In genomic region chr11:15690326-15690725, GRCh38 we compare ENCODE assay signal across 19 cellular contexts.
DNase-seq lines count a peak whose midpoint lies in the region; ATAC-seq, FAIRE-seq and TF ChIP-seq lines count a peak whose summit lies in the region.
"Had no signal": no experiment of that assay in that cellular context is flagged by ENCODE, and none has a peak within 500 bp of the region (broad histone marks: within the 10 kb centered on the region; RNA-seq: fewer than 3 reads in every experiment).

No MANE protein-coding gene starts in this region.

- peaks cover 11% of the 10 kb centered on the region for H3K9me3 Mint-ChIP-seq in neural crest cell
- peaks cover 6% of the 10 kb centered on the region for H3K9me3 Mint-ChIP-seq in activated CD4-positive, alpha-beta memory T cell treated with anti-CD3 and anti-CD28 coated beads, Interleukin-2, amount 10 ng/mL, durations not matched to agents 7 days and 5 days

- TF ChIP-seq EP300 in HepG2 (IDR thresholded peaks at IDR 0.05; ENCODE audit: low read depth in 2 of 2, low read length in 2 of 2): no peak
- no peak for TF ChIP-seq EP300 in HepG2 (CRISPR knock-in tag; IDR thresholded peaks at IDR 0.05; ENCODE audit: borderline replicate concordance)
- TF ChIP-seq EP300 in esophagus muscularis mucosa (IDR thresholded peaks at IDR 0.05): no peak

- ATAC-seq in HepG2 (no peak), right lobe of liver (no peak), HG02642 (IDR thresholded peaks at IDR 0.05; ENCODE audit: poor library complexity, unreplicated experiment) (no peak), GM21367 (IDR thresholded peaks at IDR 0.05; ENCODE audit: unreplicated experiment) (no peak)
- ATAC-seq: A549, HCT116 had no signal

- H3K27ac ChIP-seq in HepG2 (ENCODE audit: extremely low read length, insufficient read depth, low read length): no peak overlapping the region
- H3K27ac ChIP-seq in right lobe of liver: no peak overlapping the region
- H3K27ac ChIP-seq in esophagus muscularis mucosa (replicated peaks in 1 of 4): no peak overlapping the region
- H3K27ac ChIP-seq: 22Rv1, A549, BLaER1 had no signal

- no peak overlapping the region for H2AFZ ChIP-seq in HepG2 (ENCODE audit: low read length)

- intact Hi-C loops in HepG2 (cut with micrococcal nuclease; ENCODE audit: unreplicated experiment) (no loop called here), right lobe of liver (cut with DNase I) (no loop called here), esophagus muscularis mucosa (cut with DNase I) (no loop called here)

- H3K9me3 ChIP-seq in HepG2 (ENCODE audit: low read length): no peaks in the 10 kb centered on the region
- H3K9me3 ChIP-seq in right lobe of liver: no peaks in the 10 kb centered on the region
- no peaks in the 10 kb centered on the region for H3K9me3 ChIP-seq in esophagus muscularis mucosa
- H3K9me3 ChIP-seq: A549, BLaER1 had no signal

- in situ Hi-C loops in HepG2 (cut with HindIII; ENCODE audit: extremely low pct_ligation_motif_present, low pct_unique_long_range_greater_than_20kb): no loop called here

- TF ChIP-seq POLR2A in HepG2 (IDR thresholded peaks at IDR 0.05; ENCODE audit: insufficient read depth in 1 of 2, low read depth in 2 of 2, low read length in 2 of 2) (no peak), right lobe of liver (IDR thresholded peaks at IDR 0.05) (no peak), esophagus muscularis mucosa (IDR thresholded peaks at IDR 0.05; ENCODE audit: low read depth) (no peak)

- H3K4me3 Mint-ChIP-seq in neural crest cell: peak overlapping the region; percentile 18
- H3K4me3 Mint-ChIP-seq in activated CD4-positive, alpha-beta memory T cell treated with anti-CD3 and anti-CD28 coated beads, Interleukin-2, amount 10 ng/mL, durations not matched to agents 7 days and 5 days: no peak overlapping the region
- H3K4me3 Mint-ChIP-seq: CD14-positive monocyte; CD4-positive, alpha-beta memory T cell; HFFc6 had no signal

- POLR2A ChIA-PET in HepG2 (lab: Yijun Ruan, JAX): no interaction called here
- POLR2A ChIA-PET in activated CD4-positive, alpha-beta memory T cell treated with anti-CD3 and anti-CD28 coated beads, Interleukin-2, amount 10 ng/mL, durations not matched to agents 7 days and 5 days (lab: Charles Lee): no interaction called here

- no peak for TF ChIP-seq RAD21 in HepG2 (CRISPR knock-in tag; IDR thresholded peaks at IDR 0.05)

- peaks cover 4% of the 10 kb centered on the region for H3K36me3 Mint-ChIP-seq in neural crest cell (ENCODE audit: low read depth)
- H3K36me3 Mint-ChIP-seq in activated CD4-positive, alpha-beta memory T cell treated with anti-CD3 and anti-CD28 coated beads, Interleukin-2, amount 10 ng/mL, durations not matched to agents 7 days and 5 days (ENCODE audit: low read depth): no peaks in the 10 kb centered on the region
- H3K36me3 Mint-ChIP-seq: CD14-positive monocyte; CD4-positive, alpha-beta memory T cell had no signal

- FAIRE-seq in HepG2 (lab: Jason Lieb, UNC): no peak
- FAIRE-seq: A549 had no signal

- CTCF ChIA-PET in HepG2 (lab: Yijun Ruan, JAX; ENCODE audit: low intra/inter-chr PET ratio, low total read pairs): no interaction called here
- CTCF ChIA-PET in activated CD4-positive, alpha-beta memory T cell treated with anti-CD3 and anti-CD28 coated beads, Interleukin-2, amount 10 ng/mL, durations not matched to agents 7 days and 5 days (lab: Charles Lee): no interaction called here

- H3K79me2 ChIP-seq in HepG2 (ENCODE audit: insufficient read depth, low read length): no peaks in the 10 kb centered on the region

- BruUV-seq in HepG2 (replicated peaks; lab: Mats Ljungman, UMichigan): no TSS peak

- H3K27me3 Mint-ChIP-seq in neural crest cell (ENCODE audit: low read depth): no peaks in the 10 kb centered on the region
- H3K27me3 Mint-ChIP-seq in activated CD4-positive, alpha-beta memory T cell treated with anti-CD3 and anti-CD28 coated beads, Interleukin-2, amount 10 ng/mL, durations not matched to agents 7 days and 5 days: no peaks in the 10 kb centered on the region

- H3K27me3 ChIP-seq in HepG2 (ENCODE audit: control insufficient read depth in 1 of 2, insufficient read depth in 2 of 2, low read length in 2 of 2) (no peaks in the 10 kb centered on the region), right lobe of liver (no peaks in the 10 kb centered on the region), esophagus muscularis mucosa (no peaks in the 10 kb centered on the region)
- H3K27me3 ChIP-seq: BLaER1 had no signal

- TF ChIP-seq CTCF in HepG2 (CRISPR knock-in tag; IDR thresholded peaks at IDR 0.05): no peak
- TF ChIP-seq CTCF in right lobe of liver (IDR thresholded peaks at IDR 0.05): no peak
- no peak for TF ChIP-seq CTCF in esophagus muscularis mucosa (IDR thresholded peaks at IDR 0.05)
- TF ChIP-seq CTCF in neural crest cell (conservative IDR thresholded peaks at IDR 0.05): no peak

- H3K4me1 ChIP-seq in HepG2 (ENCODE audit: insufficient read depth, low read length) (no peaks in the 10 kb centered on the region), right lobe of liver (peaks cover 0 to 17% (median 6%) of the 10 kb centered on the region in 4 donors), esophagus muscularis mucosa (peaks cover 0 to 4% (median 0%) of the 10 kb centered on the region in 4 donors)
- H3K4me1 ChIP-seq: A549 had no signal

- 45% methylated on average over 3 of the region's 3 CpGs for WGBS in HepG2 (ENCODE audit: low lambda C conversion rate)
- 52% methylated on average over 3 of the region's 3 CpGs for WGBS in right lobe of liver (ENCODE audit: insufficient coverage, low coverage, low lambda C conversion rate, missing lambda C conversion rate)
- 61% methylated on average over 3 of the region's 3 CpGs for WGBS in esophagus muscularis mucosa

- H3K4me1 Mint-ChIP-seq in neural crest cell: peaks cover 41% of the 10 kb centered on the region
- no peaks in the 10 kb centered on the region for H3K4me1 Mint-ChIP-seq in activated CD4-positive, alpha-beta memory T cell treated with anti-CD3 and anti-CD28 coated beads, Interleukin-2, amount 10 ng/mL, durations not matched to agents 7 days and 5 days
- H3K4me1 Mint-ChIP-seq: CD14-positive monocyte; CD4-positive, alpha-beta memory T cell had no signal

- no peak overlapping the region for H3K9ac ChIP-seq in HepG2 (ENCODE audit: insufficient read depth, low read depth, low read length)
- H3K9ac ChIP-seq: BLaER1 had no signal

- no peak overlapping the region for H3K27ac Mint-ChIP-seq in neural crest cell (ENCODE audit: unreplicated experiment)
- no peak overlapping the region for H3K27ac Mint-ChIP-seq in activated CD4-positive, alpha-beta memory T cell treated with anti-CD3 and anti-CD28 coated beads, Interleukin-2, amount 10 ng/mL, durations not matched to agents 7 days and 5 days
- H3K27ac Mint-ChIP-seq: CD14-positive monocyte; CD4-positive, alpha-beta memory T cell; HFFc6 had no signal

- H3K4me3 ChIP-seq in HepG2 (replicated peaks in 1 of 3; ENCODE audit: insufficient read depth in 1 of 3, low read depth in 2 of 3, low read length in 3 of 3) (no peak overlapping the region), right lobe of liver (no peak overlapping the region), esophagus muscularis mucosa (no peak overlapping the region)
- H3K4me3 ChIP-seq: A549, BLaER1 had no signal

- DNase-seq in HepG2 (ENCODE audit: low spot score) (no peak), right lobe of liver (no peak), esophagus muscularis mucosa (ENCODE audit: extremely low spot score) (peak; percentile 31), neural crest cell (ENCODE audit: low read depth, low spot score) (no peak), Ammon's horn (ENCODE audit: low spot score) (no peak)
- DNase-seq in activated CD4-positive, alpha-beta memory T cell treated with anti-CD3 and anti-CD28 coated beads, Interleukin-2, amount 10 ng/mL, durations not matched to agents 7 days and 5 days: no peak
- DNase-seq: AML-193; Calu3; CD4-positive, alpha-beta memory T cell; DMS79 treated with DMSO at 0.1 percent for 48 hours; GF-D8; HFFc6 had no signal

- no peak overlapping the region for H3K4me2 ChIP-seq in HepG2 (ENCODE audit: low read depth, low read length)
- H3K4me2 ChIP-seq: A549, BLaER1 had no signal

- H4K20me1 ChIP-seq in HepG2 (ENCODE audit: insufficient read depth, low read length): no peaks in the 10 kb centered on the region
- H4K20me1 ChIP-seq: BLaER1 had no signal

- H3K36me3 ChIP-seq in HepG2 (replicated peaks in 1 of 2; ENCODE audit: control insufficient read depth in 1 of 2, insufficient read depth in 2 of 2, low read length in 2 of 2) (no peaks in the 10 kb centered on the region), right lobe of liver (no peaks in the 10 kb centered on the region), esophagus muscularis mucosa (no peaks in the 10 kb centered on the region)
- H3K36me3 ChIP-seq: BLaER1 had no signal

TF ChIP-seq in HepG2, 621 proteins besides CTCF, POLR2A, EP300 and RAD21:
- TF ChIP-seq HNRNPK (IDR thresholded peaks at IDR 0.05; ENCODE audit: low read depth, low read length, poor library complexity, severe bottlenecking): peak; percentile 16
- TF ChIP-seq TAF15 (IDR thresholded peaks at IDR 0.05; ENCODE audit: low read depth, low read length, poor library complexity, severe bottlenecking): no peak
